Comparison of ENCODE assay signal across 8 cellular contexts in genomic region chrX:53714580-53715335, GRCh38. TPM values are rescaled to one million over a fixed set of nuclear protein-coding genes. Genes with fewer than 3 reads are reported as not detected.
DNase-seq lines count a peak whose midpoint lies in the region; TF ChIP-seq lines count a peak whose summit lies in the region.

No MANE protein-coding gene starts in this region.

- H2AFZ ChIP-seq in MM.1S (ENCODE audit: low read length) = peak overlapping the region; percentile 9; the same call in 1 of the 2 replicates

- no peaks in the 10 kb centered on the region for H3K9me2 ChIP-seq in MM.1S (replicated peaks; ENCODE audit: insufficient read depth, low read length)

- peak; percentile 30 for DNase-seq in GM13977 (ENCODE audit: low spot score)
- peak; percentile 50 for DNase-seq in HCEC 1CT
- no peak for DNase-seq in MM.1S
- DNase-seq in activated CD8-positive, alpha-beta memory T cell treated with anti-CD3 and anti-CD28 coated beads for 4 hours (ENCODE audit: low read depth in 2 of 2) = peak; percentile 27 to 48
- peak; percentile 15 for DNase-seq in iPS-NIHi11 (ENCODE audit: low spot score)
- DNase-seq in stimulated activated naive CD4-positive, alpha-beta T cell treated with Interleukin-2 at 50 U/mL for 16 hours (lab: John Stamatoyannopoulos, UW) = peak; percentile 62
- DNase-seq in 8988T = no peak
- DNase-seq in sigmoid colon = no peak

- H3K4me1 ChIP-seq in MM.1S (ENCODE audit: low read length) (peaks cover 23% of the 10 kb centered on the region), sigmoid colon (no peaks in the 10 kb centered on the region)

- H3K9ac ChIP-seq in MM.1S (ENCODE audit: low read length) = no peak overlapping the region

- H3K36me3 ChIP-seq in MM.1S (replicated peaks; ENCODE audit: insufficient read depth, low read length) = no peaks in the 10 kb centered on the region
- H3K36me3 ChIP-seq in sigmoid colon = no peaks in the 10 kb centered on the region

- no peaks in the 10 kb centered on the region for H3K79me2 ChIP-seq in MM.1S (ENCODE audit: low read length)

- 16 to 27% methylated on average over 4 of the region's 4 CpGs for WGBS in sigmoid colon, 2 donors

- TF ChIP-seq EP300 in sigmoid colon (IDR thresholded peaks at IDR 0.05) = no peak

- TF ChIP-seq POLR2A in sigmoid colon (IDR thresholded peaks at IDR 0.05) = no peak

- no peak overlapping the region for H3K27ac ChIP-seq in MM.1S (ENCODE audit: low read length)
- H3K27ac ChIP-seq in sigmoid colon = no peak overlapping the region

- in situ Hi-C loops in GM13977 (cut with MboI; ENCODE audit: low pct_unique_long_range_greater_than_20kb, low sequenced_read_pairs, unreplicated experiment) = no loop called here

- intact Hi-C loops in sigmoid colon (cut with DNase I) = no loop called here

- H3K4me3 ChIP-seq in MM.1S (ENCODE audit: low read length) = no peak overlapping the region
- H3K4me3 ChIP-seq in sigmoid colon = no peak overlapping the region

- no peaks in the 10 kb centered on the region for H3K27me3 ChIP-seq in MM.1S (replicated peaks; ENCODE audit: insufficient read depth, low read length)
- peaks cover 0 to 2% (median 0%) of the 10 kb centered on the region in 3 donors for H3K27me3 ChIP-seq in sigmoid colon

- H3K9me3 ChIP-seq in MM.1S (replicated peaks; ENCODE audit: insufficient read depth, low read length) (no peaks in the 10 kb centered on the region), sigmoid colon (no peaks in the 10 kb centered on the region)

- TF ChIP-seq CTCF in GM13977 (IDR thresholded peaks at IDR 0.05; ENCODE audit: extremely low read depth, insufficient read depth, missing control alignments) (no peak), MM.1S (IDR thresholded peaks at IDR 0.05; ENCODE audit: low read length) (no peak), sigmoid colon (IDR thresholded peaks at IDR 0.05) (no peak)

- H4K20me1 ChIP-seq in MM.1S (ENCODE audit: insufficient read depth, low read length) = no peaks in the 10 kb centered on the region

- no peak overlapping the region for H3K4me2 ChIP-seq in MM.1S (ENCODE audit: low read depth, low read length)

- H3F3A ChIP-seq in MM.1S (ENCODE audit: insufficient read depth, low read length) = no peaks in the 10 kb centered on the region

RNA-seq across cellular contexts. Expression of gene HUWE1, which starts 28.2 kb away (rescaled TPM):
- total RNA-seq in sigmoid colon = 100 to 1,000 TPM in 1 of 4 donors, 10 to 100 TPM in 3; 75.3 to 103 (median 84.3) TPM
- polyA plus RNA-seq in sigmoid colon = 10 to 100 TPM; 12.3 to 54.4 (median 14.4) TPM

Comparison
In these comparisons a context has a peak if more than half of its experiments do, and no peak if none do; other contexts are left out.
1. DNase-seq: peak in GM13977 (single experiment), HCEC 1CT (single experiment), activated CD8-positive, alpha-beta memory T cell treated with anti-CD3 and anti-CD28 coated beads for 4 hours (2 of 2), iPS-NIHi11 (single experiment) and stimulated activated naive CD4-positive, alpha-beta T cell treated with Interleukin-2 at 50 U/mL for 16 hours (single experiment); none in MM.1S (single experiment), 8988T (single experiment) and sigmoid colon (single experiment).